8 cellular contexts compared by ENCODE assay signal in the genomic region with DNA sequence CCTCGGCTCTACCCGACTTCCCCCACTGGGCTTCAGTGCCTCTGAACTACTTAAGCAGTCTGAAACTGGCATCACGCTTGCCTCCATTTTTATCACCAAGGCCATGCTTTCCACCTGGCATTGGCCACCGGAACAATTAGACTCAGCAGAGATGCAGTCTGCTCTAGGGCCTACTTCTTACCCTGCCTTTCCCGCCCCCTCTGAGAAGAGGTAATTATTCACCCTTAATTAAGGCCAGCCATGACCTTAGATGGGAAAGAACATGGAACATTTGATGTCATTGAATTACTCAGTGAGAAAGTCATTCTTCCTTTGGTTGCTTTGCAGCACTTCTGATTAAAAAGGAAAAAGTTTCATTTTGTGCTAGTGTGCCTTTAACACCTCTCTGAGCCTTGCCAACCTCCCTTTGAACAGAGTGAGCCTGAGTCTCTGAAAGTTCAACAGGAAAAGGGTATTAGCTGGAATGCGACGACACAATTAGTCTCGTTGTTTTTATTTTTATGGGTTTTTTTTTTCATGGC.
DNase-seq lines count a peak whose midpoint lies in the region; ATAC-seq lines count a peak whose summit lies in the region.

No MANE protein-coding gene starts in this region.

- DNase-seq in Daoy (ENCODE audit: low read depth) (peak; percentile 75), fibroblast of gingiva (ENCODE audit: low read depth) (peak; percentile 80), putamen (ENCODE audit: low spot score) (no peak), HT-29 (ENCODE audit: low spot score) (no peak)
- DNase-seq in activated CD4-positive, alpha-beta T cell treated with anti-CD3 and anti-CD28 coated beads for 48 hours = peak; percentile 72
- peak; percentile 76 for DNase-seq in stimulated activated CD4-positive, alpha-beta T cell treated with anti-CD3 and anti-CD28 coated beads, Interleukin-15, amount 100 ng/mL, for 24 hours

- ATAC-seq in GM21390 (IDR thresholded peaks at IDR 0.05; ENCODE audit: unreplicated experiment) = no peak
- no peak for ATAC-seq in GM21367 (IDR thresholded peaks at IDR 0.05; ENCODE audit: unreplicated experiment)

Comparison
In these comparisons a context has a peak if more than half of its experiments do, and no peak if none do; other contexts are left out.
1. DNase-seq: peak in Daoy (single experiment), activated CD4-positive, alpha-beta T cell treated with anti-CD3 and anti-CD28 coated beads for 48 hours (single experiment), fibroblast of gingiva (single experiment) and stimulated activated CD4-positive, alpha-beta T cell treated with anti-CD3 and anti-CD28 coated beads, Interleukin-15, amount 100 ng/mL, for 24 hours (single experiment); none in putamen (single experiment) and HT-29 (single experiment).